Comparison of ENCODE assay signal across 19 cellular contexts in the genomic region with DNA sequence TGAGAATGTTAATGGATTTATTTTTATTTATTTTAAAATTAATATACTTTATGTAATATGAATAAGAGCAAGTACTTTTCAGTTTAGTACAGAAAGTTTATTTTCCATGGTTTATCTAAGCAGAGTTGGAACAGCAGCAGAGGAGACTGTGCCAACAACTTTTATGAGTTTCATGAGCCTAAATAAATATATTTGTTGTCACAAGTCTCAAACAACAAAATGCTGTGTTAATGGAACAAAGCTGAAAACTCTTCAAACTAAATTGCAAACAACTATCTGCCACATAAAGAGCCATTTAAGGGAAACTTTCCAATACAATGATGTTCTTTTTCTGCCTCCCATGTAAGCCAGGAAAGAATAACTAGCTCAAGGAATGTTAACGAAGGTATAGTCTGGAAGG.
"Had no signal": no experiment of that assay in that cellular context is flagged by ENCODE, and none has a peak within 500 bp of the region (broad histone marks: within the 10 kb centered on the region; RNA-seq: fewer than 3 reads in every experiment).

No MANE protein-coding gene starts in this region.

- FAIRE-seq: keratinocyte had no signal

- H3K36me3 Mint-ChIP-seq: immature natural killer cell; memory B cell; naive B cell; stimulated activated naive B cell treated with anti-CD40 and anti-IgM and Interleukin-4, amounts not matched to agents 10 μg/mL and 1 μg/mL and 100 μg/mL, for 72 hours had no signal

- H3K27ac Mint-ChIP-seq: immature natural killer cell; memory B cell; naive B cell; stimulated activated naive B cell treated with anti-CD40 and anti-IgM and Interleukin-4, amounts not matched to agents 10 μg/mL and 1 μg/mL and 100 μg/mL, for 72 hours; stimulated activated naive CD8-positive, alpha-beta T cell treated with anti-CD3 and anti-CD28 coated beads, Interleukin-15, amount 100 ng/mL, for 72 hours had no signal

- H3K4me1 Mint-ChIP-seq: immature natural killer cell; memory B cell; naive B cell; stimulated activated naive B cell treated with anti-CD40 and anti-IgM and Interleukin-4, amounts not matched to agents 10 μg/mL and 1 μg/mL and 100 μg/mL, for 72 hours; stimulated activated naive CD8-positive, alpha-beta T cell treated with anti-CD3 and anti-CD28 coated beads, Interleukin-15, amount 100 ng/mL, for 72 hours had no signal

- DNase-seq: colonic mucosa; dermis blood vessel endothelial cell; glutamatergic neuron; immature natural killer cell; left ventricle myocardium inferior; lower lobe of right lung; naive B cell; sigmoid colon; stimulated activated CD4-positive, alpha-beta T cell treated with anti-CD3 and anti-CD28 coated beads, Interleukin-2, amount 100 ng/mL, for 24 hours; stimulated activated CD4-positive, alpha-beta T cell treated with anti-CD3 and anti-CD28 coated beads, Interleukin-4, amount 100 ng/mL, for 4 hours; stimulated activated naive B cell treated with anti-CD40 and anti-IgM and Interleukin-4, amounts not matched to agents 10 μg/mL and 1 μg/mL and 100 μg/mL, for 72 hours; stimulated activated naive CD8-positive, alpha-beta T cell treated with anti-CD3 and anti-CD28 coated beads, Interleukin-15, amount 100 ng/mL, for 72 hours; transverse colon had no signal

- H3K4me3 Mint-ChIP-seq: immature natural killer cell; memory B cell; naive B cell; stimulated activated naive B cell treated with anti-CD40 and anti-IgM and Interleukin-4, amounts not matched to agents 10 μg/mL and 1 μg/mL and 100 μg/mL, for 72 hours; stimulated activated naive CD8-positive, alpha-beta T cell treated with anti-CD3 and anti-CD28 coated beads, Interleukin-15, amount 100 ng/mL, for 72 hours had no signal

- H3K9me3 ChIP-seq: colonic mucosa, sigmoid colon, transverse colon had no signal

- H3K4me3 ChIP-seq: colonic mucosa, gastroesophageal sphincter, left ventricle myocardium inferior, lower lobe of right lung, right atrium auricular region, sigmoid colon, skin epidermis, thoracic aorta, transverse colon had no signal

- H3K4me1 ChIP-seq: colonic mucosa, lower lobe of right lung, right atrium auricular region, transverse colon had no signal

- H3K27me3 Mint-ChIP-seq: memory B cell; naive B cell; stimulated activated naive B cell treated with anti-CD40 and anti-IgM and Interleukin-4, amounts not matched to agents 10 μg/mL and 1 μg/mL and 100 μg/mL, for 72 hours; stimulated activated naive CD8-positive, alpha-beta T cell treated with anti-CD3 and anti-CD28 coated beads, Interleukin-15, amount 100 ng/mL, for 72 hours had no signal

- H3K36me3 ChIP-seq: colonic mucosa, gastroesophageal sphincter, left ventricle myocardium inferior, lower lobe of right lung, right atrium auricular region, sigmoid colon, thoracic aorta, transverse colon had no signal

- H3K27ac ChIP-seq: colonic mucosa, left ventricle myocardium inferior, lower lobe of right lung, right atrium auricular region, sigmoid colon, skin epidermis, thoracic aorta, transverse colon had no signal
